ENCODE assay signal across 9 cellular contexts in genomic region chr19:46716672-46717033, GRCh38. TPM values are rescaled to one million over a fixed set of nuclear protein-coding genes. Genes with fewer than 3 reads are reported as not detected.
DNase-seq lines count a peak whose midpoint lies in the region; ATAC-seq, FAIRE-seq and TF ChIP-seq lines count a peak whose summit lies in the region.
"Had no signal": no experiment of that assay in that cellular context is flagged by ENCODE, and none has a peak within 500 bp of the region (broad histone marks: within the 10 kb centered on the region; RNA-seq: fewer than 3 reads in every experiment).

No MANE protein-coding gene starts in this region.

- no peaks in the 10 kb centered on the region for H3K9me3 Mint-ChIP-seq in activated naive CD8-positive, alpha-beta T cell treated with anti-CD3 and anti-CD28 coated beads, Interleukin-2, amount 10 ng/mL, durations not matched to agents 7 days and 5 days

- no peak for ATAC-seq in activated naive CD8-positive, alpha-beta T cell treated with anti-CD3 and anti-CD28 coated beads, Interleukin-2, amount 10 ng/mL, durations not matched to agents 7 days and 5 days (ENCODE audit: low read depth)
- ATAC-seq in HG02798 (IDR thresholded peaks at IDR 0.05; ENCODE audit: poor library complexity, unreplicated experiment) (no peak), HG03457 (IDR thresholded peaks at IDR 0.05; ENCODE audit: unreplicated experiment) (no peak)

- TF ChIP-seq CTCF in kidney (IDR thresholded peaks at IDR 0.05; ENCODE audit: borderline replicate concordance, extremely low read depth, insufficient read depth) (no peak), suprapubic skin (IDR thresholded peaks at IDR 0.05) (no peak)

- FAIRE-seq in kidney (lab: Jason Lieb, UNC) = no peak
- FAIRE-seq: A204.1 had no signal

- H3K27ac ChIP-seq in kidney (ENCODE audit: low read depth in 2 of 2, low read length in 2 of 2) (peak overlapping the region; percentile 85 to 86), suprapubic skin (peak overlapping the region; percentile 84)

- no peaks in the 10 kb centered on the region for H3K27me3 ChIP-seq in suprapubic skin

- TF ChIP-seq POLR2A in suprapubic skin (IDR thresholded peaks at IDR 0.05) = no peak

- DNase-seq in DMS 273 (lab: John Stamatoyannopoulos, UW; ENCODE audit: unreplicated experiment) (peak; percentile 65), DMS 273 treated with DMSO at 0.1 percent for 48 hours (lab: John Stamatoyannopoulos, UW) (no peak), kidney (no peak), suprapubic skin (ENCODE audit: low spot score in 2 of 2) (no peak), kidney tubule cell (ENCODE audit: low spot score) (no peak)
- no peak for DNase-seq in activated naive CD8-positive, alpha-beta T cell treated with anti-CD3 and anti-CD28 coated beads, Interleukin-2, amount 10 ng/mL, durations not matched to agents 7 days and 5 days

- H3K27ac Mint-ChIP-seq in activated naive CD8-positive, alpha-beta T cell treated with anti-CD3 and anti-CD28 coated beads, Interleukin-2, amount 10 ng/mL, durations not matched to agents 7 days and 5 days = peak overlapping the region; percentile 97

- H3K36me3 ChIP-seq in kidney (ENCODE audit: control insufficient read depth in 1 of 2, insufficient read depth in 2 of 2, low read length in 2 of 2) (peaks cover 0 to 6% of the 10 kb centered on the region in 2 donors), suprapubic skin (peaks cover 21% of the 10 kb centered on the region)

- H3K4me3 ChIP-seq in kidney (ENCODE audit: low read length in 2 of 2) = peak overlapping the region; percentile 62 to 83
- peak overlapping the region; percentile 80 for H3K4me3 ChIP-seq in suprapubic skin

- 1% methylated on average over 20 of the region's 20 CpGs for WGBS in suprapubic skin

- H3K9me3 ChIP-seq in kidney (ENCODE audit: control insufficient read depth in 1 of 2, low read length in 2 of 2) (no peaks in the 10 kb centered on the region), suprapubic skin (no peaks in the 10 kb centered on the region)

- H3K4me1 Mint-ChIP-seq in activated naive CD8-positive, alpha-beta T cell treated with anti-CD3 and anti-CD28 coated beads, Interleukin-2, amount 10 ng/mL, durations not matched to agents 7 days and 5 days = peaks cover 30% of the 10 kb centered on the region

- peaks cover 10 to 15% of the 10 kb centered on the region in 2 donors for H3K4me1 ChIP-seq in kidney (ENCODE audit: control insufficient read depth in 1 of 2, insufficient read depth in 1 of 2, low read depth in 1 of 2, low read length in 2 of 2)
- peaks cover 43% of the 10 kb centered on the region for H3K4me1 ChIP-seq in suprapubic skin

- no peaks in the 10 kb centered on the region for H3K27me3 Mint-ChIP-seq in activated naive CD8-positive, alpha-beta T cell treated with anti-CD3 and anti-CD28 coated beads, Interleukin-2, amount 10 ng/mL, durations not matched to agents 7 days and 5 days

- POLR2A ChIA-PET in activated naive CD8-positive, alpha-beta T cell treated with anti-CD3 and anti-CD28 coated beads, Interleukin-2, amount 10 ng/mL, durations not matched to agents 7 days and 5 days (lab: Charles Lee) = interaction anchor here (0.5 to 4.5 kb wide), 3 partner anchors 12 to 74 kb away, joined by 3 to 36 read pairs (median 3); partner anchors contain the start of gene SLC1A5

- intact Hi-C loops in kidney (cut with DNase I) = no loop called here

- H3K4me3 Mint-ChIP-seq in activated naive CD8-positive, alpha-beta T cell treated with anti-CD3 and anti-CD28 coated beads, Interleukin-2, amount 10 ng/mL, durations not matched to agents 7 days and 5 days = peak overlapping the region; percentile 97

- peaks cover 27% of the 10 kb centered on the region for H3K36me3 Mint-ChIP-seq in activated naive CD8-positive, alpha-beta T cell treated with anti-CD3 and anti-CD28 coated beads, Interleukin-2, amount 10 ng/mL, durations not matched to agents 7 days and 5 days

- H3K9ac ChIP-seq in kidney (ENCODE audit: low read length in 2 of 2) = peak overlapping the region; percentile 57 to 92

- no peak for TF ChIP-seq EP300 in suprapubic skin (IDR thresholded peaks at IDR 0.05)

RNA-seq across cellular contexts. Expression of gene PRKD2, which starts 0.3 kb away (rescaled TPM):
- total RNA-seq in activated naive CD8-positive, alpha-beta T cell treated with anti-CD3 and anti-CD28 coated beads, Interleukin-2, amount 10 ng/mL, durations not matched to agents 7 days and 5 days = 100 to 1,000 TPM; 166 to 173 TPM
- total RNA-seq in kidney = 69.8 TPM
- 26.7 TPM for polyA plus RNA-seq in kidney (ENCODE audit: insufficient read depth, low read depth, low replicate concordance)
- total RNA-seq in suprapubic skin = 100 to 1,000 TPM in 1 of 4 donors, 10 to 100 TPM in 3; 51.5 to 136 (median 61.2) TPM

RNA-seq across cellular contexts. Expression of gene FKRP, which starts 29.2 kb away (rescaled TPM):
- 10 to 100 TPM; 17.8 to 18.1 TPM for total RNA-seq in activated naive CD8-positive, alpha-beta T cell treated with anti-CD3 and anti-CD28 coated beads, Interleukin-2, amount 10 ng/mL, durations not matched to agents 7 days and 5 days
- total RNA-seq in kidney = 20.5 TPM
- 11.8 TPM for polyA plus RNA-seq in kidney (ENCODE audit: insufficient read depth, low read depth, low replicate concordance)
- 10 to 100 TPM in 1 of 4 donors, 1 to 10 TPM in 3; 7.1 to 15.2 (median 7.8) TPM for total RNA-seq in suprapubic skin

RNA-seq across cellular contexts. Expression of gene STRN4, which starts 29.6 kb away (rescaled TPM):
- total RNA-seq in activated naive CD8-positive, alpha-beta T cell treated with anti-CD3 and anti-CD28 coated beads, Interleukin-2, amount 10 ng/mL, durations not matched to agents 7 days and 5 days = 10 to 100 TPM; 79.2 to 87.5 TPM
- total RNA-seq in kidney (74.9 TPM), suprapubic skin (10 to 100 TPM; 73.2 to 87.6 (median 81.1) TPM)
- 31.5 TPM for polyA plus RNA-seq in kidney (ENCODE audit: insufficient read depth, low read depth, low replicate concordance)

RNA-seq across cellular contexts. Expression of gene DACT3, which starts 55.7 kb away (rescaled TPM):
- total RNA-seq in activated naive CD8-positive, alpha-beta T cell treated with anti-CD3 and anti-CD28 coated beads, Interleukin-2, amount 10 ng/mL, durations not matched to agents 7 days and 5 days = under 1 TPM; 0.42 to 0.48 TPM
- total RNA-seq in kidney = 10.4 TPM
- polyA plus RNA-seq in kidney (ENCODE audit: insufficient read depth, low read depth, low replicate concordance) = 5.4 TPM
- 1 to 10 TPM in 3 of 4 donors, under 1 TPM in 1; 0.68 to 1.8 (median 1.2) TPM for total RNA-seq in suprapubic skin
